8 cellular contexts compared by ENCODE assay signal in the genomic region with DNA sequence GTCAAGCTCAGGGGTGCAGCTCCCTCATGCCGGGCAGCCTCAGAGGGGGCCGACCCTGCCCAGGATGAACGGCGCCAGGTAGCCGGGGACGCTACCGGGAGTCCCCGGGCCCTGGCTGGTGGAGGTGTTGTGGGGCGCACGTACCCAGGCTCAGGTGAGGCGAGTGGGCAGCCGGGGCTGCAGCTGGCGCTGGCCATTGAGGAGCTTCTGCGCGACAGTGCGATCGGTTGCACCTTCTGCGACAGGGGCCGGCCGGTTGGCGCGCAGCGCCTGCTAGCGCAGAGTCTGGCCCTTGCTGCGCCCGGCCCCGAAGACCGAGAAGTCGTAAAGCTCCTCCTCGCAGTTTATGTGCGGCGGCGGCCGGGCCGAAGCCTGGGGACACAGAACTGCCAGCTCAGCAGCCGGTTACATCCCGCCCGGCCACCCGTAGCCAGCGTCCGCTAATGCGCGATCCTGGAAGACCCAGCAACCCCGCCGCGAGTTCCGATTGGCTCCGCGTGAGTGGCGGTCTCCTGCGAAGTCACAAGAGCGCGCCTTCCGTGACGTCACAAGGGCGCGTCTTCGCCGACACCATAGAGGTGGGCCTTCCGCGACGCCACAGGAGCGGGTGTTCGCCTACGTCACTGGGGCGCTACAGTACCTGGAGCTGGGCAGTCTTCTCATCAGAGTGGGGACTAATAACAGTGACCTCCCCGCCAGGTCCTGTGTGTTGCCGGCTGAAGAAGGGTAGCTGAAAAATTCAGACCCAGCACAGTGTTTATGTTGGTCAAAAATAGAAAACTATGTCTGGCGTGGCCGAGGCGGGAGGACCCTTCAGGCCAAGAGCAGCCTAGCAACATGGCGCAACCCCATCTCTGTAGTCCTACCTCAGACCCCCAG.
A peak's percentile ranks its signal among the peaks of the same experiment; 100 is the strongest.
DNase-seq lines count a peak whose midpoint lies in the region; ATAC-seq and TF ChIP-seq lines count a peak whose summit lies in the region.
"Not testable (repeated sequence)": the region's sequence is repeated elsewhere in the genome, so short reads cannot be mapped to it uniquely, and the experiment has no call there.

No MANE protein-coding gene starts in this region.

- H3K4me3 ChIP-seq in H7 (ENCODE audit: insufficient read depth, low read depth, low read length) (peak overlapping the region; percentile 78), Loucy (ENCODE audit: low read length, poor library complexity, severe bottlenecking) (peak overlapping the region; percentile 87), RWPE2 (ENCODE audit: severe bottlenecking) (peak overlapping the region; percentile 52)

- peak overlapping the region; percentile 92 for H3K4me2 ChIP-seq in Loucy (ENCODE audit: low read depth, low read length, poor library complexity, severe bottlenecking)

- H3K27ac Mint-ChIP-seq in nephron progenitor cell = peak overlapping the region; percentile 99
- H3K27ac Mint-ChIP-seq in stimulated activated naive CD8-positive, alpha-beta T cell treated with anti-CD3 and anti-CD28 coated beads, Interleukin-15, Interleukin-2, amounts not matched to agents 100 ng/mL and 50 ng/mL, for 24 hours = peak overlapping the region; percentile 93

- H3K27me3 Mint-ChIP-seq in nephron progenitor cell (ENCODE audit: low read depth, poor library complexity); stimulated activated naive CD8-positive, alpha-beta T cell treated with anti-CD3 and anti-CD28 coated beads, Interleukin-15, Interleukin-2, amounts not matched to agents 100 ng/mL and 50 ng/mL, for 24 hours: not testable (repeated sequence)

- not testable (repeated sequence) for H3F3A ChIP-seq in Loucy (ENCODE audit: low read depth)

- H3K4me3 Mint-ChIP-seq in nephron progenitor cell = peak overlapping the region; percentile 91
- H3K4me3 Mint-ChIP-seq in stimulated activated naive CD8-positive, alpha-beta T cell treated with anti-CD3 and anti-CD28 coated beads, Interleukin-15, Interleukin-2, amounts not matched to agents 100 ng/mL and 50 ng/mL, for 24 hours = peak overlapping the region; percentile 90

- H3K9me3 Mint-ChIP-seq in nephron progenitor cell; stimulated activated naive CD8-positive, alpha-beta T cell treated with anti-CD3 and anti-CD28 coated beads, Interleukin-15, Interleukin-2, amounts not matched to agents 100 ng/mL and 50 ng/mL, for 24 hours: not testable (repeated sequence)

- peak overlapping the region; percentile 91 for H2AFZ ChIP-seq in Loucy (ENCODE audit: low read length)

- H3K4me1 Mint-ChIP-seq in nephron progenitor cell = not testable (repeated sequence)
- H3K4me1 Mint-ChIP-seq in stimulated activated naive CD8-positive, alpha-beta T cell treated with anti-CD3 and anti-CD28 coated beads, Interleukin-15, Interleukin-2, amounts not matched to agents 100 ng/mL and 50 ng/mL, for 24 hours (ENCODE audit: low read depth) = peaks cover 11% of the 10 kb centered on the region

- not testable (repeated sequence) for H3K36me3 ChIP-seq in H7 (replicated peaks; ENCODE audit: control insufficient read depth, insufficient read depth, low read length); Loucy (ENCODE audit: insufficient read depth, low read length); RWPE2 (ENCODE audit: low read depth)

- H4K20me1 ChIP-seq in Loucy (ENCODE audit: insufficient read depth, low read length, poor library complexity, severe bottlenecking) = not testable (repeated sequence)

- not testable (repeated sequence) for TF ChIP-seq CTCF in Loucy (conservative IDR thresholded peaks at IDR 0.05; ENCODE audit: low read length); RWPE2 (IDR thresholded peaks at IDR 0.05; ENCODE audit: poor library complexity, severe bottlenecking); nephron progenitor cell (IDR thresholded peaks at IDR 0.05)

- H3K79me2 ChIP-seq in Loucy (ENCODE audit: insufficient read depth, low read length) = peaks cover 19% of the 10 kb centered on the region; the same call in 1 of the 2 replicates

- not testable (repeated sequence) for H3K4me1 ChIP-seq in Loucy (ENCODE audit: insufficient read depth, low read length, poor library complexity, severe bottlenecking); RWPE2 (ENCODE audit: insufficient read depth, poor library complexity, severe bottlenecking)

- peak; percentile 99 for ATAC-seq in RWPE2 (ENCODE audit: low read depth)

- H3K9me3 ChIP-seq in Loucy (ENCODE audit: insufficient read depth, low read depth, low read length); RWPE2 (ENCODE audit: severe bottlenecking): not testable (repeated sequence)

- not testable (repeated sequence) for H3K9me2 ChIP-seq in Loucy (replicated peaks; ENCODE audit: low read depth, low read length)

- peak overlapping the region; percentile 85 for H3K9ac ChIP-seq in Loucy (ENCODE audit: low read depth, low read length, poor library complexity, severe bottlenecking)

- peak overlapping the region; percentile 43 for H3K27ac ChIP-seq in RWPE2 (ENCODE audit: poor library complexity, severe bottlenecking)

- DNase-seq in ELR (ENCODE audit: low read depth) (peak; percentile 99), H7 (peak; percentile 88), RWPE2 (ENCODE audit: low spot score) (peak; percentile 98), fibroblast of the conjunctiva (ENCODE audit: low read depth) (peak; percentile 95), nephron progenitor cell (peak; percentile 98)
- peak; percentile 99 for DNase-seq in activated effector memory CD4-positive, alpha-beta T cell treated with anti-CD3 and anti-CD28 coated beads, Interleukin-2, amount 50 U/mL, for 16 hours

- H3K36me3 Mint-ChIP-seq in nephron progenitor cell (ENCODE audit: low read depth); stimulated activated naive CD8-positive, alpha-beta T cell treated with anti-CD3 and anti-CD28 coated beads, Interleukin-15, Interleukin-2, amounts not matched to agents 100 ng/mL and 50 ng/mL, for 24 hours (ENCODE audit: low read depth): not testable (repeated sequence)

- H3K27me3 ChIP-seq in H7 (ENCODE audit: control insufficient read depth, insufficient read depth, low read length); Loucy (ENCODE audit: insufficient read depth, low read length, poor library complexity, severe bottlenecking); RWPE2 (ENCODE audit: insufficient read depth, poor library complexity, severe bottlenecking): not testable (repeated sequence)

Comparison
In these comparisons a context has a peak if more than half of its experiments do, and no peak if none do; other contexts are left out.
1. Peak in every context shown above with its lines: DNase-seq, ATAC-seq, H3K4me3 ChIP-seq and H3K27ac ChIP-seq.